ENCODE assay signal across 8 cellular contexts in genomic region chr9:136564379-136564988, GRCh38. TPM values are rescaled to one million over a fixed set of nuclear protein-coding genes. Genes with fewer than 3 reads are reported as not detected.
DNase-seq lines count a peak whose midpoint lies in the region; ATAC-seq and TF ChIP-seq lines count a peak whose summit lies in the region.

No MANE protein-coding gene starts in this region.

- H3K27me3 ChIP-seq in heart left ventricle = no peaks in the 10 kb centered on the region
- H3K27me3 ChIP-seq in spleen (replicated peaks in 1 of 7) = peaks cover 0 to 7% (median 0%) of the 10 kb centered on the region in 7 donors
- H3K27me3 ChIP-seq in ovary = no peaks in the 10 kb centered on the region

- TF ChIP-seq CTCF in heart left ventricle (IDR thresholded peaks at IDR 0.05) (peak in 5 of 12 donors; percentile 14 to 40 (median 32)), spleen (IDR thresholded peaks at IDR 0.05 in 8 of 11, conservative IDR thresholded peaks at IDR 0.05 in 3 of 11) (peak; percentile 36 to 86 (median 54)), ovary (IDR thresholded peaks at IDR 0.05) (peak in 1 of 3 donors; percentile 36)

- no peak for TF ChIP-seq EP300 in ovary (IDR thresholded peaks at IDR 0.05)

- peak; percentile 54 for ATAC-seq in GM19467 (IDR thresholded peaks at IDR 0.05; ENCODE audit: unreplicated experiment)
- peak; percentile 52 to 72 (median 65) for ATAC-seq in heart left ventricle

- TF ChIP-seq POLR2A in heart left ventricle (IDR thresholded peaks at IDR 0.05) = no peak
- TF ChIP-seq POLR2A in spleen (IDR thresholded peaks at IDR 0.05) = no peak
- TF ChIP-seq POLR2A in ovary (IDR thresholded peaks at IDR 0.05) = no peak

- H3K4me3 ChIP-seq in heart left ventricle (peak overlapping the region in 2 of 12 donors; percentile 5 to 14), spleen (peak overlapping the region in 1 of 8 donors; percentile 42), ovary (no peak overlapping the region)

- WGBS in heart left ventricle, 4 donors = 49 to 69% (median 62%) methylated on average over 12 to 21 of the region's 21 CpGs
- WGBS in spleen, 5 donors = 34 to 67% (median 35%) methylated on average over 10 to 21 of the region's 21 CpGs
- WGBS in ovary, 3 donors = 61 to 78% (median 77%) methylated on average over 21 of the region's 21 CpGs

- H3K9me3 ChIP-seq in heart left ventricle = peaks cover 0 to 1% (median 0%) of the 10 kb centered on the region in 12 donors
- peaks cover 0 to 8% (median 4%) of the 10 kb centered on the region in 8 donors for H3K9me3 ChIP-seq in spleen
- H3K9me3 ChIP-seq in ovary = no peaks in the 10 kb centered on the region

- H3K36me3 ChIP-seq in heart left ventricle (no peaks in the 10 kb centered on the region), spleen (no peaks in the 10 kb centered on the region), ovary (no peaks in the 10 kb centered on the region)

- H3K27ac ChIP-seq in heart left ventricle (peak overlapping the region; percentile 44 to 93 (median 80)), spleen (peak overlapping the region; percentile 61 to 95 (median 86)), ovary (no peak overlapping the region)

- peaks cover 30 to 75% (median 65%) of the 10 kb centered on the region in 12 donors for H3K4me1 ChIP-seq in heart left ventricle
- peaks cover 32 to 95% (median 60%) of the 10 kb centered on the region in 6 donors for H3K4me1 ChIP-seq in spleen
- H3K4me1 ChIP-seq in ovary (ENCODE audit: insufficient read depth) = peaks cover 27% of the 10 kb centered on the region

- intact Hi-C loops in heart left ventricle (cut with DNase I) (loop anchor here in 1 of 10 donors (2.0 kb wide), 1 partner anchor 18 kb away; the partner anchor contains the start of gene NOTCH1), spleen (cut with DNase I; ENCODE audit: low total_unique reads) (loop anchor here (10.0 kb wide), 1 partner anchor 50 kb away; no protein-coding TSS in a partner anchor), ovary (cut with DNase I) (no loop called here)

- DNase-seq in SKM-1 (lab: John Stamatoyannopoulos, UW; ENCODE audit: unreplicated experiment) (peak; percentile 96), heart left ventricle (peak; percentile 71 to 92 (median 87)), spleen (peak; percentile 93), ovary (no peak), NCI-H146 (lab: John Stamatoyannopoulos, UW) (no peak), NCI-H510A treated with DMSO at 0.1 percent for 48 hours (lab: John Stamatoyannopoulos, UW) (no peak), mesenteric fat pad (ENCODE audit: low spot score) (no peak)

RNA-seq across cellular contexts. Expression of gene NOTCH1, which starts 18.6 kb away (rescaled TPM):
- total RNA-seq in heart left ventricle (10 to 100 TPM; 12.1 to 47.3 (median 22.1) TPM), spleen (100 to 1,000 TPM in 4 of 7 donors, 10 to 100 TPM in 3; 88.6 to 140 (median 117) TPM), ovary (10 to 100 TPM in 6 of 7 donors, 1 to 10 TPM in 1; 7.3 to 30.9 (median 17.4) TPM), mesenteric fat pad (89.5 TPM)
- polyA plus RNA-seq in heart left ventricle (10 to 100 TPM in 1 of 2 donors, 1 to 10 TPM in 1; 8.0 to 12.1 TPM), spleen (10 to 100 TPM in 1 of 3 donors, 1 to 10 TPM in 2; 4.9 to 27.2 (median 8.3) TPM), ovary (1 to 10 TPM; 2.5 to 7.8 TPM)

Comparison
In these comparisons a context has a peak if more than half of its experiments do, and no peak if none do; other contexts are left out.
1. DNase-seq: peak in SKM-1 (single experiment), heart left ventricle (5 of 5) and spleen (single experiment); none in ovary (0 of 5), NCI-H146 (single experiment), NCI-H510A treated with DMSO at 0.1 percent for 48 hours (single experiment) and mesenteric fat pad (single experiment).
2. H3K27ac ChIP-seq: peak in heart left ventricle (12 of 12) and spleen (8 of 8); none in ovary (0 of 2).